In the genomic region with DNA sequence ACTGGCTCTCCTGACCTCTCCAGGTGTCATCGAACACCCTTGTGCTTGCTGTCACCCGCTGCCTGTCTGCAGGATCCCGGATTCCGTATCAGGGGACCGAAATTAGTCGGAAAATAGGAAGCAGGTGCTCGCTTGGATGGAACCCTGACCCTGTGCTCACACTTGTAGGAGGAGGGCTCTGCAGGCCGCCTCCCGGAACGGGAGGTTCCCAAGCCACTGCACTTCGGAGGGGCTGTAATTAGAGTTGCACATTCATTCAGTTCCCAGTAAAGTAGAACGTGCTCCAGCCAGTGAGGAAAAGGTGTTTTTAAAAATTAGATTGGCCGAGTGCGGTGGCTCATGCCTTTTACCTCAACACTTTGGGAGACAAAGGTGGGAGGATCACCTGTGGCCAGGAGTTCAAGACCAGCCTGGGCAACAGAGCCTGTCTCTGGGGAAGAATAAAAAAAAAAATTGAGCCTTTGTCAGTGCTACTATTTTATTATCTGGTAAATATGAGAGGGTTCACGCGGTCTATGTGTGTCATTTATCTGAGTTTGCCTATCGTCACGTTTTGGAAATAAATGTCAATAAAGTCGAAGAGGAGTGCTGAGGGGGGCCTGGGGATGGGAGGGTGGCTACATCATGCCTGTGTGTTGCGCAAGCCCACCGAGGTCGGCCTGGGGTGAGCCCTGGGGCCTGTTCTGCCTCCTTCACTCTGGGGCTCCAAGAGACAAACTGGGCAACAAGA, we compare ENCODE assay signal across 1 cellular context.
TF ChIP-seq lines count a peak whose summit lies in the region.

No MANE protein-coding gene starts in this region.

TF ChIP-seq in K562, 482 proteins besides CTCF, POLR2A, EP300 and RAD21 (continued from another document and continues in another):
- TF ChIP-seq, protein P1, sequence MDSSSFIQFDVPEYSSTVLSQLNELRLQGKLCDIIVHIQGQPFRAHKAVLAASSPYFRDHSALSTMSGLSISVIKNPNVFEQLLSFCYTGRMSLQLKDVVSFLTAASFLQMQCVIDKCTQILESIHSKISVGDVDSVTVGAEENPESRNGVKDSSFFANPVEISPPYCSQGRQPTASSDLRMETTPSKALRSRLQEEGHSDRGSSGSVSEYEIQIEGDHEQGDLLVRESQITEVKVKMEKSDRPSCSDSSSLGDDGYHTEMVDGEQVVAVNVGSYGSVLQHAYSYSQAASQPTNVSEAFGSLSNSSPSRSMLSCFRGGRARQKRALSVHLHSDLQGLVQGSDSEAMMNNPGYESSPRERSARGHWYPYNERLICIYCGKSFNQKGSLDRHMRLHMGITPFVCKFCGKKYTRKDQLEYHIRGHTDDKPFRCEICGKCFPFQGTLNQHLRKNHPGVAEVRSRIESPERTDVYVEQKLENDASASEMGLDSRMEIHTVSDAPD (CRISPR knock-in tag; IDR thresholded peaks at IDR 0.05) = no peak
- no peak for TF ChIP-seq ZBTB8A (IDR thresholded peaks at IDR 0.05; ENCODE audit: partially characterized antibody)
- TF ChIP-seq, protein P2, sequence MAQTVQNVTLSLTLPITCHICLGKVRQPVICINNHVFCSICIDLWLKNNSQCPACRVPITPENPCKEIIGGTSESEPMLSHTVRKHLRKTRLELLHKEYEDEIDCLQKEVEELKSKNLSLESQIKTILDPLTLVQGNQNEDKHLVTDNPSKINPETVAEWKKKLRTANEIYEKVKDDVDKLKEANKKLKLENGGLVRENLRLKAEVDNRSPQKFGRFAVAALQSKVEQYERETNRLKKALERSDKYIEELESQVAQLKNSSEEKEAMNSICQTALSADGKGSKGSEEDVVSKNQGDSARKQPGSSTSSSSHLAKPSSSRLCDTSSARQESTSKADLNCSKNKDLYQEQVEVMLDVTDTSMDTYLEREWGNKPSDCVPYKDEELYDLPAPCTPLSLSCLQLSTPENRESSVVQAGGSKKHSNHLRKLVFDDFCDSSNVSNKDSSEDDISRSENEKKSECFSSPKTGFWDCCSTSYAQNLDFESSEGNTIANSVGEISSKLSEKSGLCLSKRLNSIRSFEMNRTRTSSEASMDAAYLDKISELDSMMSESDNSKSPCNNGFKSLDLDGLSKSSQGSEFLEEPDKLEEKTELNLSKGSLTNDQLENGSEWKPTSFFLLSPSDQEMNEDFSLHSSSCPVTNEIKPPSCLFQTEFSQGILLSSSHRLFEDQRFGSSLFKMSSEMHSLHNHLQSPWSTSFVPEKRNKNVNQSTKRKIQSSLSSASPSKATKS (CRISPR knock-in tag; IDR thresholded peaks at IDR 0.05) = no peak
- no peak for TF ChIP-seq ZNF780A (CRISPR knock-in tag; IDR thresholded peaks at IDR 0.05)
- no peak for TF ChIP-seq CREBBP (IDR thresholded peaks at IDR 0.05; ENCODE audit: low read depth, low read length)
- TF ChIP-seq ZNF561 (CRISPR knock-in tag; conservative IDR thresholded peaks at IDR 0.05) = no peak
- no peak for TF ChIP-seq CBFB (CRISPR knock-in tag; IDR thresholded peaks at IDR 0.05)
- TF ChIP-seq NELFE (IDR thresholded peaks at IDR 0.05; ENCODE audit: insufficient read depth, insufficient read length) = no peak
- TF ChIP-seq, protein P3, sequence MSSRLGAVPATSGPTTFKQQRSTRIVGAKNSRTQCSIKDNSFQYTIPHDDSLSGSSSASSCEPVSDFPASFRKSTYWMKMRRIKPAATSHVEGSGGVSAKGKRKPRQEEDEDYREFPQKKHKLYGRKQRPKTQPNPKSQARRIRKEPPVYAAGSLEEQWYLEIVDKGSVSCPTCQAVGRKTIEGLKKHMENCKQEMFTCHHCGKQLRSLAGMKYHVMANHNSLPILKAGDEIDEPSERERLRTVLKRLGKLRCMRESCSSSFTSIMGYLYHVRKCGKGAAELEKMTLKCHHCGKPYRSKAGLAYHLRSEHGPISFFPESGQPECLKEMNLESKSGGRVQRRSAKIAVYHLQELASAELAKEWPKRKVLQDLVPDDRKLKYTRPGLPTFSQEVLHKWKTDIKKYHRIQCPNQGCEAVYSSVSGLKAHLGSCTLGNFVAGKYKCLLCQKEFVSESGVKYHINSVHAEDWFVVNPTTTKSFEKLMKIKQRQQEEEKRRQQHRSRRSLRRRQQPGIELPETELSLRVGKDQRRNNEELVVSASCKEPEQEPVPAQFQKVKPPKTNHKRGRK (tag; IDR thresholded peaks at IDR 0.05) = no peak
- TF ChIP-seq, protein P4, sequence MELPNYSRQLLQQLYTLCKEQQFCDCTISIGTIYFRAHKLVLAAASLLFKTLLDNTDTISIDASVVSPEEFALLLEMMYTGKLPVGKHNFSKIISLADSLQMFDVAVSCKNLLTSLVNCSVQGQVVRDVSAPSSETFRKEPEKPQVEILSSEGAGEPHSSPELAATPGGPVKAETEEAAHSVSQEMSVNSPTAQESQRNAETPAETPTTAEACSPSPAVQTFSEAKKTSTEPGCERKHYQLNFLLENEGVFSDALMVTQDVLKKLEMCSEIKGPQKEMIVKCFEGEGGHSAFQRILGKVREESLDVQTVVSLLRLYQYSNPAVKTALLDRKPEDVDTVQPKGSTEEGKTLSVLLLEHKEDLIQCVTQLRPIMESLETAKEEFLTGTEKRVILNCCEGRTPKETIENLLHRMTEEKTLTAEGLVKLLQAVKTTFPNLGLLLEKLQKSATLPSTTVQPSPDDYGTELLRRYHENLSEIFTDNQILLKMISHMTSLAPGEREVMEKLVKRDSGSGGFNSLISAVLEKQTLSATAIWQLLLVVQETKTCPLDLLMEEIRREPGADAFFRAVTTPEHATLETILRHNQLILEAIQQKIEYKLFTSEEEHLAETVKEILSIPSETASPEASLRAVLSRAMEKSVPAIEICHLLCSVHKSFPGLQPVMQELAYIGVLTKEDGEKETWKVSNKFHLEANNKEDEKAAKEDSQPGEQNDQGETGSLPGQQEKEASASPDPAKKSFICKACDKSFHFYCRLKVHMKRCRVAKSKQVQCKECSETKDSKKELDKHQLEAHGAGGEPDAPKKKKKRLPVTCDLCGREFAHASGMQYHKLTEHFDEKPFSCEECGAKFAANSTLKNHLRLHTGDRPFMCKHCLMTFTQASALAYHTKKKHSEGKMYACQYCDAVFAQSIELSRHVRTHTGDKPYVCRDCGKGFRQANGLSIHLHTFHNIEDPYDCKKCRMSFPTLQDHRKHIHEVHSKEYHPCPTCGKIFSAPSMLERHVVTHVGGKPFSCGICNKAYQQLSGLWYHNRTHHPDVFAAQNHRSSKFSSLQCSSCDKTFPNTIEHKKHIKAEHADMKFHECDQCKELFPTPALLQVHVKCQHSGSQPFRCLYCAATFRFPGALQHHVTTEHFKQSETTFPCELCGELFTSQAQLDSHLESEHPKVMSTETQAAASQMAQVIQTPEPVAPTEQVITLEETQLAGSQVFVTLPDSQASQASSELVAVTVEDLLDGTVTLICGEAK (IDR thresholded peaks at IDR 0.05) = peak; percentile 92
- TF ChIP-seq, protein P4 (CRISPR knock-in tag; IDR thresholded peaks at IDR 0.05) = no peak
- TF ChIP-seq PHB2 (IDR thresholded peaks at IDR 0.05; ENCODE audit: low read depth) = no peak
- peak; percentile 11; the same call in 1 of the 2 replicates for TF ChIP-seq ZSCAN32 (CRISPR knock-in tag; IDR thresholded peaks at IDR 0.05)
- TF ChIP-seq CHD1 (IDR thresholded peaks at IDR 0.05; ENCODE audit: low read length) = no peak
- TF ChIP-seq ESRRB (CRISPR knock-in tag; IDR thresholded peaks at IDR 0.05; ENCODE audit: borderline replicate concordance) = 0 out of 2 replicates have a peak, but pooled peaks have one; percentile 71
- peak; percentile 58 for TF ChIP-seq DPF2 (IDR thresholded peaks at IDR 0.05)
- peak; percentile 78 for TF ChIP-seq CXXC5 (CRISPR knock-in tag; IDR thresholded peaks at IDR 0.05)
- TF ChIP-seq, protein P5, sequence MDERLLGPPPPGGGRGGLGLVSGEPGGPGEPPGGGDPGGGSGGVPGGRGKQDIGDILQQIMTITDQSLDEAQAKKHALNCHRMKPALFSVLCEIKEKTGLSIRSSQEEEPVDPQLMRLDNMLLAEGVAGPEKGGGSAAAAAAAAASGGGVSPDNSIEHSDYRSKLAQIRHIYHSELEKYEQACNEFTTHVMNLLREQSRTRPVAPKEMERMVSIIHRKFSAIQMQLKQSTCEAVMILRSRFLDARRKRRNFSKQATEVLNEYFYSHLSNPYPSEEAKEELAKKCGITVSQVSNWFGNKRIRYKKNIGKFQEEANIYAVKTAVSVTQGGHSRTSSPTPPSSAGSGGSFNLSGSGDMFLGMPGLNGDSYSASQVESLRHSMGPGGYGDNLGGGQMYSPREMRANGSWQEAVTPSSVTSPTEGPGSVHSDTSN (CRISPR knock-in tag; IDR thresholded peaks at IDR 0.05; ENCODE audit: low read depth) = no peak
- TF ChIP-seq, protein P5 (tag; conservative IDR thresholded peaks at IDR 0.05; ENCODE audit: low read depth) = no peak
- TF ChIP-seq RB1 (IDR thresholded peaks at IDR 0.05; ENCODE audit: low read depth) = peak; percentile 84
- TF ChIP-seq ZNF79 (CRISPR knock-in tag; IDR thresholded peaks at IDR 0.05; ENCODE audit: low read depth) = no peak; the same call in 1 of the 2 replicates
- TF ChIP-seq, protein P6, sequence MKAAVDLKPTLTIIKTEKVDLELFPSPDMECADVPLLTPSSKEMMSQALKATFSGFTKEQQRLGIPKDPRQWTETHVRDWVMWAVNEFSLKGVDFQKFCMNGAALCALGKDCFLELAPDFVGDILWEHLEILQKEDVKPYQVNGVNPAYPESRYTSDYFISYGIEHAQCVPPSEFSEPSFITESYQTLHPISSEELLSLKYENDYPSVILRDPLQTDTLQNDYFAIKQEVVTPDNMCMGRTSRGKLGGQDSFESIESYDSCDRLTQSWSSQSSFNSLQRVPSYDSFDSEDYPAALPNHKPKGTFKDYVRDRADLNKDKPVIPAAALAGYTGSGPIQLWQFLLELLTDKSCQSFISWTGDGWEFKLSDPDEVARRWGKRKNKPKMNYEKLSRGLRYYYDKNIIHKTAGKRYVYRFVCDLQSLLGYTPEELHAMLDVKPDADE (conservative IDR thresholded peaks at IDR 0.05; ENCODE audit: control insufficient read depth, low read depth, low read length) = peak; percentile 68; the same call in 1 of the 2 replicates
- no peak for TF ChIP-seq ZNF41 (CRISPR knock-in tag; conservative IDR thresholded peaks at IDR 0.05)
- TF ChIP-seq BRF1 (IDR thresholded peaks at IDR 0.05; ENCODE audit: borderline replicate concordance, extremely low read depth, insufficient read length) = no peak
- TF ChIP-seq EWSR1 (IDR thresholded peaks at IDR 0.05; ENCODE audit: borderline replicate concordance, low read depth, partially characterized antibody) = no peak
- no peak for TF ChIP-seq ATF1 (CRISPR knock-in tag; IDR thresholded peaks at IDR 0.05)
- peak; percentile 65; the same call in 1 of the 2 replicates for TF ChIP-seq ATF1 (tag; IDR thresholded peaks at IDR 0.05)
- peak; percentile 99 for TF ChIP-seq MYC (IDR thresholded peaks at IDR 0.05; ENCODE audit: low read depth, low read length)
- TF ChIP-seq MYC (CRISPR knock-in tag; IDR thresholded peaks at IDR 0.05; ENCODE audit: borderline replicate concordance, low read depth) = peak; percentile 60; the same call in 1 of the 2 replicates
- TF ChIP-seq FOXJ2 (tag; IDR thresholded peaks at IDR 0.05) = no peak
- TF ChIP-seq, protein P7, sequence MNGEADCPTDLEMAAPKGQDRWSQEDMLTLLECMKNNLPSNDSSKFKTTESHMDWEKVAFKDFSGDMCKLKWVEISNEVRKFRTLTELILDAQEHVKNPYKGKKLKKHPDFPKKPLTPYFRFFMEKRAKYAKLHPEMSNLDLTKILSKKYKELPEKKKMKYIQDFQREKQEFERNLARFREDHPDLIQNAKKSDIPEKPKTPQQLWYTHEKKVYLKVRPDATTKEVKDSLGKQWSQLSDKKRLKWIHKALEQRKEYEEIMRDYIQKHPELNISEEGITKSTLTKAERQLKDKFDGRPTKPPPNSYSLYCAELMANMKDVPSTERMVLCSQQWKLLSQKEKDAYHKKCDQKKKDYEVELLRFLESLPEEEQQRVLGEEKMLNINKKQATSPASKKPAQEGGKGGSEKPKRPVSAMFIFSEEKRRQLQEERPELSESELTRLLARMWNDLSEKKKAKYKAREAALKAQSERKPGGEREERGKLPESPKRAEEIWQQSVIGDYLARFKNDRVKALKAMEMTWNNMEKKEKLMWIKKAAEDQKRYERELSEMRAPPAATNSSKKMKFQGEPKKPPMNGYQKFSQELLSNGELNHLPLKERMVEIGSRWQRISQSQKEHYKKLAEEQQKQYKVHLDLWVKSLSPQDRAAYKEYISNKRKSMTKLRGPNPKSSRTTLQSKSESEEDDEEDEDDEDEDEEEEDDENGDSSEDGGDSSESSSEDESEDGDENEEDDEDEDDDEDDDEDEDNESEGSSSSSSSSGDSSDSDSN (IDR thresholded peaks at IDR 0.05; ENCODE audit: borderline replicate concordance in 1 of 2, low read depth in 2 of 2, low read length in 2 of 2) = peak; percentile 81 to 98; a peak in 3 of 4 replicates
